29 cellular contexts compared by ENCODE assay signal in genomic region chr16:82045471-82046178, GRCh38. TPM values are rescaled to one million over a fixed set of nuclear protein-coding genes. Genes with fewer than 3 reads are reported as not detected.
"Had no signal": no experiment of that assay in that cellular context is flagged by ENCODE, and none has a peak within 500 bp of the region (broad histone marks: within the 10 kb centered on the region; RNA-seq: fewer than 3 reads in every experiment).

No MANE protein-coding gene starts in this region.

- H3K27me3 ChIP-seq: adrenal gland, ascending aorta, esophagus muscularis mucosa, right atrium auricular region, upper lobe of left lung had no signal

- H3K4me1 Mint-ChIP-seq: T-cell had no signal

- H3K4me3 Mint-ChIP-seq: activated naive CD8-positive, alpha-beta T cell; neural crest cell; T-cell; T-helper 2 cell treated with Interferon-gamma antibody and Interleukin-4, amounts not matched to agents 5 μg/mL and 100 μg/mL, for 36 hours had no signal

- H3K9me3 Mint-ChIP-seq: neural crest cell; T-cell; T-helper 2 cell treated with Interferon-gamma antibody and Interleukin-4, amounts not matched to agents 5 μg/mL and 100 μg/mL, for 36 hours had no signal

- H3K9me3 ChIP-seq: adrenal gland, ascending aorta, esophagus muscularis mucosa, prostate gland, right atrium auricular region, spleen, thoracic aorta, upper lobe of left lung had no signal

- H3K27ac Mint-ChIP-seq: activated naive CD8-positive, alpha-beta T cell; T-cell; T-helper 2 cell treated with Interferon-gamma antibody and Interleukin-4, amounts not matched to agents 5 μg/mL and 100 μg/mL, for 36 hours had no signal

- H3K4me1 ChIP-seq: adrenal gland, ascending aorta, esophagus muscularis mucosa, prostate gland, right atrium auricular region, spleen had no signal

- H3K27ac ChIP-seq: adrenal gland, ascending aorta, esophagus muscularis mucosa, prostate gland, right atrium auricular region, spleen, thoracic aorta, VCaP had no signal

- H3K4me3 ChIP-seq: adrenal gland, ascending aorta, esophagus muscularis mucosa, prostate gland, right atrium auricular region, spleen, thoracic aorta, upper lobe of left lung had no signal

- ATAC-seq: left ventricle myocardium superior, T-cell had no signal

- DNase-seq: activated CD4-positive, alpha-beta T cell treated with anti-CD3 and anti-CD28 coated beads, Interleukin-2, amount 50 U/mL, for 1 hour; activated CD4-positive, CD25-positive, alpha-beta regulatory T cell treated with anti-CD3 and anti-CD28 coated beads, Interleukin-2, amount 50 U/mL, for 72 hours; activated T-cell treated with anti-CD3 and anti-CD28 coated beads, Interleukin-2, amount 50 U/mL, for 1 hour; adrenal gland; central memory CD4-positive, alpha-beta T cell; dermis blood vessel endothelial cell; effector memory CD4-positive, alpha-beta T cell; glutamatergic neuron; hippocampal formation; kidney glomerular epithelial cell; left ventricle myocardium superior; mammary epithelial cell; spleen; stimulated activated CD4-positive, alpha-beta T cell treated with anti-CD3 and anti-CD28 coated beads, Interleukin-4, amount 100 ng/mL, for 24 hours; stimulated activated naive CD4-positive, alpha-beta T cell treated with Interleukin-2 at 50 U/mL for 16 hours; T-cell; upper lobe of left lung had no signal

- H3K36me3 ChIP-seq: adrenal gland, ascending aorta, esophagus muscularis mucosa, prostate gland, right atrium auricular region, spleen, thoracic aorta, upper lobe of left lung had no signal

- H3K36me3 Mint-ChIP-seq: activated naive CD8-positive, alpha-beta T cell; T-cell had no signal

RNA-seq across cellular contexts. Expression of gene HSD17B2, which starts 10.6 kb away (rescaled TPM):
- total RNA-seq: adrenal gland, ascending aorta, esophagus muscularis mucosa, left ventricle myocardium superior, mononuclear cell, neural crest cell, osteoblast, right atrium auricular region, spleen, T-cell, thoracic aorta had no signal

RNA-seq across cellular contexts. Expression of gene SDR42E1, which starts 34.4 kb away (rescaled TPM):
- total RNA-seq: endothelial cell of umbilical vein, neural crest cell had no signal
